Comparison of ENCODE assay signal across 28 cellular contexts in the genomic region with DNA sequence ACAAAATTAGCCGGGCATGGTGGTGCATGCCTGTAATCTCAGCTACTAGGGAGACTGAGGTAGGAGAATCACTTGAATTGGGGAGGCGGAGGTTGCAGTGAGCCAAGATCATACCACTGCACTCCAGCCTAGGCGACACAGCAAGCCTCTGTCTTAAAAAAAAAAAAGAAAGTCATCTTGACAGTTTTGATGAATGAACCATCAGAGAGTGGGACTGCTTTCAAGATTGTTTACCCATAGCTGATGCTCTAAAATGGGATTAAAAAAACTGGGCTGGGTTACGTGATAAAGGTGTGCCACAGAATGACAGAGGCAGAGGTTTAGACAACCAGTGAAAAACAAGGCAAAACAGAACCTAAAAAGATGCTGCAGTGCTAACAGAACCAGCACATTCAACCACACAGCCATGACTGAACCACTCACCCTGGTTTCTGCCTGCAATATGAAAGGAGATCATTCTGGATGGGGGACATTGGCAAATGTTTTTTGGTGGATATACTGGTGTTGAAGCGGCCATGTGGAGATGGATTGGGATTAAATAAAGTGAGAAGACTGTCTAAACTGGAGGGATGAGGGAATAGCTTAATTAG. TPM values are rescaled to one million over a fixed set of nuclear protein-coding genes. Genes with fewer than 3 reads are reported as not detected.
A peak's percentile ranks its signal among the peaks of the same experiment; 100 is the strongest.
DNase-seq lines count a peak whose midpoint lies in the region; ATAC-seq, FAIRE-seq and TF ChIP-seq lines count a peak whose summit lies in the region.
"Had no signal": no experiment of that assay in that cellular context is flagged by ENCODE, and none has a peak within 500 bp of the region (broad histone marks: within the 10 kb centered on the region; RNA-seq: fewer than 3 reads in every experiment).

No MANE protein-coding gene starts in this region.

- POLR2A ChIA-PET in PC-3 (lab: Charles Lee; ENCODE audit: unreplicated experiment), result no interaction called here

- WGBS in upper lobe of left lung, 2 donors, result 75 to 83% methylated on average over 4 to 5 of the region's 5 CpGs

- peaks cover 2% of the 10 kb centered on the region; the same call in 1 of the 2 replicates for H3K36me3 ChIP-seq in PC-3 (ENCODE audit: low read depth, low read length)
- no peaks in the 10 kb centered on the region for H3K36me3 ChIP-seq in keratinocyte (ENCODE audit: control insufficient read depth in 2 of 2, extremely low read depth in 1 of 2, insufficient read depth in 2 of 2, low read length in 2 of 2)
- H3K36me3 ChIP-seq in upper lobe of left lung, result no peaks in the 10 kb centered on the region
- H3K36me3 ChIP-seq: BE2C, cardiac muscle cell, tibial nerve had no signal

- H3K4me3 Mint-ChIP-seq in activated CD4-positive, alpha-beta T cell treated with anti-CD3 and anti-CD28 coated beads, Interleukin-2, amount 10 ng/mL, durations not matched to agents 24 days and 14 days, result peak overlapping the region; percentile 46
- H3K4me3 Mint-ChIP-seq: activated B cell treated with CpG ODN at 0.5 μM for 24 hours; activated naive CD4-positive, alpha-beta T cell treated with anti-CD3 and anti-CD28 coated beads, Interleukin-2, amount 50 U/mL, for 24 hours; effector memory CD8-positive, alpha-beta T cell; naive thymus-derived CD8-positive, alpha-beta T cell had no signal

- H4K20me1 ChIP-seq in PC-3 (ENCODE audit: low read length) (no peaks in the 10 kb centered on the region), keratinocyte (ENCODE audit: control insufficient read depth, extremely low read depth, insufficient read depth, low read length) (no peaks in the 10 kb centered on the region)

- TF ChIP-seq EP300 in upper lobe of left lung (IDR thresholded peaks at IDR 0.05), result no peak

- H3K9me3 ChIP-seq in PC-3 (ENCODE audit: low read length) (no peaks in the 10 kb centered on the region), keratinocyte (ENCODE audit: control insufficient read depth, low read depth, low read length) (no peaks in the 10 kb centered on the region), upper lobe of left lung (no peaks in the 10 kb centered on the region)
- H3K9me3 ChIP-seq: BE2C, tibial nerve had no signal

- no peaks in the 10 kb centered on the region for H3K9me3 Mint-ChIP-seq in activated CD4-positive, alpha-beta T cell treated with anti-CD3 and anti-CD28 coated beads, Interleukin-2, amount 10 ng/mL, durations not matched to agents 24 days and 14 days
- H3K9me3 Mint-ChIP-seq: activated B cell treated with CpG ODN at 0.5 μM for 24 hours; activated naive CD4-positive, alpha-beta T cell treated with anti-CD3 and anti-CD28 coated beads, Interleukin-2, amount 50 U/mL, for 24 hours; effector memory CD8-positive, alpha-beta T cell; naive thymus-derived CD8-positive, alpha-beta T cell had no signal

- TF ChIP-seq CTCF in PC-3 (conservative IDR thresholded peaks at IDR 0.05; ENCODE audit: low read depth, low read length), result no peak
- no peak for TF ChIP-seq CTCF in keratinocyte (optimal IDR thresholded peaks at IDR 0.05 in 1 of 3, IDR thresholded peaks at IDR 0.05 in 1 of 3, conservative IDR thresholded peaks at IDR 0.05 in 1 of 3; ENCODE audit: extremely low read depth in 1 of 3, insufficient read depth in 2 of 3, low read length in 3 of 3)
- TF ChIP-seq CTCF in upper lobe of left lung (IDR thresholded peaks at IDR 0.05), result no peak
- no peak for TF ChIP-seq CTCF in GM10266 (IDR thresholded peaks at IDR 0.05; ENCODE audit: control insufficient read depth, insufficient read depth, low read depth, missing control alignments)

- H3K9ac ChIP-seq in PC-3 (ENCODE audit: low read length) (no peak overlapping the region), keratinocyte (ENCODE audit: control insufficient read depth, extremely low read depth, insufficient read depth, low read length) (no peak overlapping the region)

- DNase-seq in activated CD4-positive, alpha-beta T cell treated with anti-CD3 and anti-CD28 coated beads, Interleukin-2, amount 10 ng/mL, durations not matched to agents 24 days and 14 days, result no peak
- DNase-seq in activated CD4-positive, alpha-beta T cell treated with anti-CD3 and anti-CD28 coated beads, Interleukin-2, amount 50 U/mL, for 48 hours, result no peak
- DNase-seq in AG20443 (ENCODE audit: low spot score) (peak; percentile 13), PC-3 (no peak), keratinocyte (ENCODE audit: low read depth, low spot score) (no peak), upper lobe of left lung (no peak), GM10266 (ENCODE audit: extremely low spot score) (no peak)
- DNase-seq: activated B cell treated with CpG ODN at 0.5 μM for 24 hours; aorta; BE2C; DMS79; effector memory CD8-positive, alpha-beta T cell; erythroblast; islet precursor cell; midbrain; naive thymus-derived CD8-positive, alpha-beta T cell; NCI-H1048; NCI-H1694; NCI-H510A; SHP77 had no signal

- H3K4me1 ChIP-seq in PC-3 (ENCODE audit: insufficient read depth, low read length), result peaks cover 41% of the 10 kb centered on the region
- H3K4me1 ChIP-seq in keratinocyte (ENCODE audit: control insufficient read depth, extremely low read depth, insufficient read depth, low read length), result peaks cover 13% of the 10 kb centered on the region
- H3K4me1 ChIP-seq in upper lobe of left lung, result peaks cover 0 to 16% (median 6%) of the 10 kb centered on the region in 4 donors
- H3K4me1 ChIP-seq: tibial nerve had no signal

- H3K4me3 ChIP-seq in PC-3 (ENCODE audit: low read length) (no peak overlapping the region), keratinocyte (ENCODE audit: control insufficient read depth in 2 of 3, extremely low read depth in 1 of 3, insufficient read depth in 2 of 3, low read depth in 1 of 3, low read length in 3 of 3) (no peak overlapping the region), upper lobe of left lung (no peak overlapping the region)
- H3K4me3 ChIP-seq: cardiac muscle cell, coronary artery, skin epidermis, tibial nerve had no signal

- H3K27ac Mint-ChIP-seq in activated CD4-positive, alpha-beta T cell treated with anti-CD3 and anti-CD28 coated beads, Interleukin-2, amount 10 ng/mL, durations not matched to agents 24 days and 14 days, result peak overlapping the region; percentile 64
- H3K27ac Mint-ChIP-seq: activated B cell treated with CpG ODN at 0.5 μM for 24 hours; activated naive CD4-positive, alpha-beta T cell treated with anti-CD3 and anti-CD28 coated beads, Interleukin-2, amount 50 U/mL, for 24 hours; effector memory CD8-positive, alpha-beta T cell had no signal

- H3K9me1 ChIP-seq in keratinocyte (ENCODE audit: control insufficient read depth, extremely low read depth, insufficient read depth, low read length), result no peaks in the 10 kb centered on the region

- no peak overlapping the region for H2AFZ ChIP-seq in PC-3 (ENCODE audit: low read length)
- no peak overlapping the region for H2AFZ ChIP-seq in keratinocyte (ENCODE audit: control insufficient read depth, low read length)

- intact Hi-C loops in activated CD4-positive, alpha-beta T cell treated with anti-CD3 and anti-CD28 coated beads, Interleukin-2, amount 10 ng/mL, durations not matched to agents 24 days and 14 days (cut with micrococcal nuclease), result loop anchor here (1.0 to 2.0 kb wide), 3 partner anchors 10 to 201 kb away; partner anchors contain the start of gene GPAT3
- intact Hi-C loops in PC-3 (cut with micrococcal nuclease), result no loop called here

- CTCF ChIA-PET in PC-3 (lab: Charles Lee), result no interaction called here

- BruUV-seq in PC-3 (replicated peaks; lab: Mats Ljungman, UMichigan), result no TSS peak

- TF ChIP-seq POLR2A in upper lobe of left lung (IDR thresholded peaks at IDR 0.05), result no peak

- peaks cover 93% of the 10 kb centered on the region for H3K79me2 ChIP-seq in PC-3 (ENCODE audit: low read length)
- no peaks in the 10 kb centered on the region for H3K79me2 ChIP-seq in keratinocyte (ENCODE audit: control insufficient read depth, insufficient read depth, low read length)

- peaks cover 2% of the 10 kb centered on the region for H3K36me3 Mint-ChIP-seq in activated CD4-positive, alpha-beta T cell treated with anti-CD3 and anti-CD28 coated beads, Interleukin-2, amount 10 ng/mL, durations not matched to agents 24 days and 14 days (ENCODE audit: low read depth)
- H3K36me3 Mint-ChIP-seq: activated naive CD4-positive, alpha-beta T cell treated with anti-CD3 and anti-CD28 coated beads, Interleukin-2, amount 50 U/mL, for 24 hours had no signal

- FAIRE-seq in keratinocyte (lab: Jason Lieb, UNC), result peak; percentile 36
- FAIRE-seq: A204.1 had no signal

- no peaks in the 10 kb centered on the region for H3K9me2 ChIP-seq in PC-3 (replicated peaks; ENCODE audit: low read length)

- H3K27ac ChIP-seq in PC-3 (ENCODE audit: low read length) (peak overlapping the region; percentile 13; the same call in 1 of the 2 replicates), keratinocyte (ENCODE audit: control insufficient read depth, insufficient read depth, low read length) (no peak overlapping the region), upper lobe of left lung (no peak overlapping the region)
- H3K27ac ChIP-seq: cardiac muscle cell, coronary artery, tibial nerve had no signal

- H3K4me2 ChIP-seq in PC-3 (ENCODE audit: low read length) (no peak overlapping the region), keratinocyte (ENCODE audit: control insufficient read depth, extremely low read depth, insufficient read depth, low read depth, low read length) (no peak overlapping the region)

- no peak for ATAC-seq in PC-3
- ATAC-seq in upper lobe of left lung (ENCODE audit: low FRiP score in 2 of 2), result no peak
- ATAC-seq in GM18867 (IDR thresholded peaks at IDR 0.05; ENCODE audit: unreplicated experiment), result no peak
- ATAC-seq: effector memory CD8-positive, alpha-beta T cell; naive thymus-derived CD8-positive, alpha-beta T cell; Panc1 had no signal

- peaks cover 9% of the 10 kb centered on the region for H3K27me3 Mint-ChIP-seq in activated CD4-positive, alpha-beta T cell treated with anti-CD3 and anti-CD28 coated beads, Interleukin-2, amount 10 ng/mL, durations not matched to agents 24 days and 14 days
- H3K27me3 Mint-ChIP-seq: activated B cell treated with CpG ODN at 0.5 μM for 24 hours; activated naive CD4-positive, alpha-beta T cell treated with anti-CD3 and anti-CD28 coated beads, Interleukin-2, amount 50 U/mL, for 24 hours; effector memory CD8-positive, alpha-beta T cell had no signal

- dilution Hi-C loops in keratinocyte (cut with MboI; ENCODE audit: extremely low pct_ligation_motif_present, low sequenced_read_pairs), result no loop called here

- no peaks in the 10 kb centered on the region for H3F3A ChIP-seq in PC-3 (ENCODE audit: low read length, unreplicated experiment)

- H3K27me3 ChIP-seq in PC-3 (ENCODE audit: low read length), result no peaks in the 10 kb centered on the region
- no peaks in the 10 kb centered on the region for H3K27me3 ChIP-seq in keratinocyte (ENCODE audit: control insufficient read depth, extremely low read depth, insufficient read depth, low read length)
- no peaks in the 10 kb centered on the region for H3K27me3 ChIP-seq in upper lobe of left lung
- H3K27me3 ChIP-seq: BE2C, cardiac muscle cell, tibial nerve had no signal

- H3K4me1 Mint-ChIP-seq in activated CD4-positive, alpha-beta T cell treated with anti-CD3 and anti-CD28 coated beads, Interleukin-2, amount 10 ng/mL, durations not matched to agents 24 days and 14 days, result peaks cover 27% of the 10 kb centered on the region

RNA-seq across cellular contexts. Expression of gene GPAT3, which starts 22.2 kb away (rescaled TPM):
- 3.6 and 3.7 TPM in 2 replicates for total RNA-seq in activated CD4-positive, alpha-beta T cell treated with anti-CD3 and anti-CD28 coated beads, Interleukin-2, amount 10 ng/mL, durations not matched to agents 24 days and 14 days
- total RNA-seq in PC-3 (2014; rRNA removed) (22.5 and 34.2 TPM in 2 replicates), upper lobe of left lung (1 to 10 TPM in 5 of 6 donors, not detected in 1; 3.2 to 9.9 (median 8.4) TPM)
- 0.39 to 3.6 TPM (median 2.4 TPM) in 3 replicates for polyA plus RNA-seq in keratinocyte
- polyA plus RNA-seq in keratinocyte (2011; ENCODE audit: low read depth), result 16.4 TPM
- polyA plus RNA-seq in keratinocyte (2011; cell fraction: cytosol; rRNA removed), result 1.1 and 1.9 TPM in 2 replicates
- 1.7 and 2.7 TPM in 2 replicates for polyA plus RNA-seq in keratinocyte (2011; cell fraction: nucleus; rRNA removed)
- 3.7 and 12.9 TPM in 2 replicates for polyA plus RNA-seq in keratinocyte (2012; ENCODE audit: low replicate concordance)
- 0.33 to 3.4 TPM (median 2.1 TPM) in 3 replicates for polyA minus RNA-seq in keratinocyte
- polyA minus RNA-seq in keratinocyte (2011; cell fraction: cytosol; rRNA and poly(A)+ RNA removed), result not detected
- 1.5 and 2.1 TPM in 2 replicates for polyA minus RNA-seq in keratinocyte (2011; cell fraction: nucleus; rRNA and poly(A)+ RNA removed)
